13 cellular contexts compared by ENCODE assay signal in genomic region chr11:12237381-12237784, GRCh38.
DNase-seq lines count a peak whose midpoint lies in the region; ATAC-seq and TF ChIP-seq lines count a peak whose summit lies in the region.
"Had no signal": no experiment of that assay in that cellular context is flagged by ENCODE, and none has a peak within 500 bp of the region (broad histone marks: within the 10 kb centered on the region; RNA-seq: fewer than 3 reads in every experiment).

No MANE protein-coding gene starts in this region.

- H4K20me1 ChIP-seq in SK-N-SH (ENCODE audit: insufficient read depth), result no peaks in the 10 kb centered on the region

- POLR2A ChIA-PET in SK-N-SH (lab: Yijun Ruan, JAX), result no interaction called here

- peaks cover 18% of the 10 kb centered on the region for H3F3A ChIP-seq in SK-N-SH (replicated peaks; ENCODE audit: insufficient read depth)

- intact Hi-C loops in dorsolateral prefrontal cortex (cut with DNase I) (loop anchor here (2.0 to 10.0 kb wide), 5 partner anchors 45 to 190 kb away; partner anchors contain the start of gene MICAL2 (in 1 of the 2)), transverse colon (cut with DNase I; ENCODE audit: low total_unique reads) (loop anchor here (10.0 kb wide), 1 partner anchor 123 kb away; the partner anchor contains the start of gene MICAL2)

- H3K4me2 ChIP-seq in SK-N-SH, result no peak overlapping the region
- H3K4me2 ChIP-seq in mesenchymal stem cell (ENCODE audit: low read length, poor library complexity, severe bottlenecking), result no peak overlapping the region

- H3K23ac ChIP-seq in mesenchymal stem cell (ENCODE audit: low read length in 2 of 2), result no peak overlapping the region

- no peak for TF ChIP-seq RAD21 in SK-N-SH (IDR thresholded peaks at IDR 0.05; ENCODE audit: low read length)

- no peak overlapping the region for H2BK5ac ChIP-seq in mesenchymal stem cell (ENCODE audit: low read depth, low read length, poor library complexity, severe bottlenecking)

- H3K14ac ChIP-seq in mesenchymal stem cell (ENCODE audit: low read length in 2 of 2), result no peak overlapping the region

- in situ Hi-C loops in transverse colon (cut with MboI; ENCODE audit: low pct_ligation_motif_present in 1 of 4, low pct_unique_long_range_greater_than_20kb in 1 of 4, low sequenced_read_pairs in 3 of 4), result loop anchor here (5.0 to 25.0 kb wide), 3 partner anchors 175 to 425 kb away; no protein-coding TSS in a partner anchor

- H2BK120ac ChIP-seq in mesenchymal stem cell (ENCODE audit: low read depth, low read length), result no peak overlapping the region

- H3K36me3 ChIP-seq in SK-N-SH (replicated peaks in 1 of 2; ENCODE audit: control insufficient read depth in 1 of 2, insufficient read depth in 2 of 2, low read length in 1 of 2) (peaks cover 49 to 61% of the 10 kb centered on the region in 2 experiments), mesenchymal stem cell (ENCODE audit: control insufficient read depth in 1 of 2, insufficient read depth in 2 of 2, low read depth in 1 of 2, low read length in 2 of 2) (peaks cover 40 to 41% of the 10 kb centered on the region in 2 experiments), transverse colon (peaks cover 0 to 12% (median 0%) of the 10 kb centered on the region in 4 donors)

- peaks cover 17% of the 10 kb centered on the region for H3K79me1 ChIP-seq in mesenchymal stem cell (replicated peaks; ENCODE audit: low read length, poor library complexity, severe bottlenecking)

- H3K18ac ChIP-seq in mesenchymal stem cell (ENCODE audit: low read depth in 1 of 2, low read length in 2 of 2), result no peak overlapping the region

- H3K9me3 ChIP-seq in SK-N-SH (no peaks in the 10 kb centered on the region), mesenchymal stem cell (ENCODE audit: control insufficient read depth, low read length) (no peaks in the 10 kb centered on the region), transverse colon (no peaks in the 10 kb centered on the region)

- H3K27me3 ChIP-seq in SK-N-SH (ENCODE audit: insufficient read depth) (no peaks in the 10 kb centered on the region), dorsolateral prefrontal cortex (no peaks in the 10 kb centered on the region), mesenchymal stem cell (ENCODE audit: control insufficient read depth in 1 of 2, insufficient read depth in 1 of 2, low read length in 2 of 2) (no peaks in the 10 kb centered on the region), transverse colon (no peaks in the 10 kb centered on the region)

- TF ChIP-seq EP300 in SK-N-SH (IDR thresholded peaks at IDR 0.05; ENCODE audit: borderline replicate concordance in 1 of 2, low read depth in 1 of 2, low read length in 1 of 2) (no peak), transverse colon (IDR thresholded peaks at IDR 0.05; ENCODE audit: low read depth) (peak; percentile 84)

- H2AFZ ChIP-seq in SK-N-SH (ENCODE audit: low read depth) (no peak overlapping the region), mesenchymal stem cell (ENCODE audit: low read depth, low read length) (no peak overlapping the region)

- no peak for TF ChIP-seq POLR2A in transverse colon (IDR thresholded peaks at IDR 0.05)

- H3K9ac ChIP-seq in SK-N-SH (peak overlapping the region; percentile 14; the same call in 1 of the 2 replicates), mesenchymal stem cell (ENCODE audit: low read length) (peak overlapping the region; percentile 23)

- H2BK12ac ChIP-seq in mesenchymal stem cell (ENCODE audit: low read length in 2 of 2), result no peak overlapping the region

- TF ChIP-seq CTCF in SK-N-SH (IDR thresholded peaks at IDR 0.05), result no peak
- TF ChIP-seq CTCF in dorsolateral prefrontal cortex (IDR thresholded peaks at IDR 0.05 in 54 of 56, conservative IDR thresholded peaks at IDR 0.05 in 2 of 56; ENCODE audit: low read depth in 1 of 56, partially characterized antibody in 56 of 56), result no peak
- no peak for TF ChIP-seq CTCF in transverse colon (IDR thresholded peaks at IDR 0.05)

- H3K9me2 ChIP-seq in SK-N-SH, result no peaks in the 10 kb centered on the region

- H2AK5ac ChIP-seq in mesenchymal stem cell (ENCODE audit: low read length, severe bottlenecking), result peak overlapping the region; percentile 99

- H4K91ac ChIP-seq in mesenchymal stem cell (ENCODE audit: low read length), result no peak overlapping the region

- WGBS in SK-N-SH (ENCODE audit: low lambda C conversion rate), result 91% methylated on average over 3 of the region's 3 CpGs
- 89% methylated on average over 3 of the region's 3 CpGs for WGBS in mesenchymal stem cell
- WGBS in transverse colon (ENCODE audit: low coverage in 1 of 2), 2 donors, result 72 to 100% methylated on average over 2 to 3 of the region's 3 CpGs

- CTCF ChIA-PET in SK-N-SH (lab: Yijun Ruan, JAX), result interaction anchor here (0.7 to 4.9 kb wide), 29 partner anchors 8 to 366 kb away, joined by 3 to 48 read pairs (median 6); no protein-coding TSS in a partner anchor

- no peak overlapping the region for H2BK15ac ChIP-seq in mesenchymal stem cell (ENCODE audit: low read depth, poor library complexity, severe bottlenecking)

- no peak overlapping the region for H4K8ac ChIP-seq in mesenchymal stem cell (ENCODE audit: low read length)

- H3K4me3 ChIP-seq in SK-N-SH (ENCODE audit: low read depth in 2 of 2, low read length in 1 of 2), result no peak overlapping the region
- H3K4me3 ChIP-seq in dorsolateral prefrontal cortex, result no peak overlapping the region
- H3K4me3 ChIP-seq in mesenchymal stem cell (ENCODE audit: insufficient read depth in 1 of 2, low read depth in 1 of 2, low read length in 2 of 2), result no peak overlapping the region
- H3K4me3 ChIP-seq in transverse colon, result no peak overlapping the region

- H3K4me1 ChIP-seq in SK-N-SH (ENCODE audit: control insufficient read depth in 1 of 2, insufficient read depth in 2 of 2, low read depth in 1 of 2, low read length in 1 of 2), result peaks cover 0 to 11% of the 10 kb centered on the region in 2 experiments; a peak in 3 of 4 replicates
- peaks cover 14% of the 10 kb centered on the region for H3K4me1 ChIP-seq in mesenchymal stem cell (ENCODE audit: control insufficient read depth, insufficient read depth, low read depth, low read length)
- H3K4me1 ChIP-seq in transverse colon, result peaks cover 10 to 42% (median 20%) of the 10 kb centered on the region in 4 donors

- DNase-seq in SK-N-SH (no peak), dorsolateral prefrontal cortex (no peak), mesenchymal stem cell (peak; percentile 12), transverse colon (no peak), HT-29 (ENCODE audit: low spot score) (no peak), NCI-H2029 treated with DMSO at 0.1 percent for 48 hours (lab: John Stamatoyannopoulos, UW) (no peak), NCI-H526 treated with DMSO at 0.1 percent for 48 hours (lab: John Stamatoyannopoulos, UW) (no peak)
- DNase-seq: activated CD4-positive, CD25-positive, alpha-beta regulatory T cell; mesendoderm; MM.1S; NCI-H446 treated with DMSO at 0.1 percent for 48 hours had no signal

- H3K4ac ChIP-seq in mesenchymal stem cell (ENCODE audit: low read depth in 1 of 2, low read length in 2 of 2), result no peak overlapping the region

- no peak for ATAC-seq in SK-N-SH treated with all-trans-retinoic acid at 6 μM for 48 hours

- H3K79me2 ChIP-seq in SK-N-SH (ENCODE audit: insufficient read depth), result peaks cover 47% of the 10 kb centered on the region

- H3K27ac ChIP-seq in SK-N-SH (ENCODE audit: low read depth in 2 of 2, low read length in 1 of 2) (peak overlapping the region in 1 of 2 experiments; percentile 97; a peak in 2 of 4 replicates), dorsolateral prefrontal cortex (peak overlapping the region in 31 of 59 donors; percentile 9 to 89 (median 44)), mesenchymal stem cell (ENCODE audit: low read length, poor library complexity, severe bottlenecking) (peak overlapping the region; percentile 9), transverse colon (peak overlapping the region; percentile 26 to 80 (median 73))
- H3K27ac ChIP-seq: 22Rv1 had no signal

TF ChIP-seq in SK-N-SH, 30 proteins besides CTCF, POLR2A, EP300 and RAD21:
- TF ChIP-seq SMC3 (IDR thresholded peaks at IDR 0.05; ENCODE audit: low read depth, low read length), result no peak
- no peak for TF ChIP-seq TAF1 (IDR thresholded peaks at IDR 0.05; ENCODE audit: borderline replicate concordance, low read depth, low read length)
- TF ChIP-seq GATA2 (CRISPR knock-in tag; IDR thresholded peaks at IDR 0.05), result no peak

TF ChIP-seq in SK-N-SH treated with all-trans-retinoic acid at 6 μM for 48 hours, 23 proteins besides CTCF, POLR2A, EP300 and RAD21:
- TF ChIP-seq ISL1 (CRISPR knock-in tag; IDR thresholded peaks at IDR 0.05) (no peak), TOX (CRISPR knock-in tag; IDR thresholded peaks at IDR 0.05; ENCODE audit: borderline replicate concordance) (no peak), ESRRG (CRISPR knock-in tag; IDR thresholded peaks at IDR 0.05) (no peak), TCF4 (CRISPR knock-in tag; IDR thresholded peaks at IDR 0.05; ENCODE audit: borderline replicate concordance) (no peak), ZFP3 (CRISPR knock-in tag; IDR thresholded peaks at IDR 0.05) (no peak), PPARA (CRISPR knock-in tag; IDR thresholded peaks at IDR 0.05; ENCODE audit: borderline replicate concordance) (no peak)
- TF ChIP-seq, protein P1, sequence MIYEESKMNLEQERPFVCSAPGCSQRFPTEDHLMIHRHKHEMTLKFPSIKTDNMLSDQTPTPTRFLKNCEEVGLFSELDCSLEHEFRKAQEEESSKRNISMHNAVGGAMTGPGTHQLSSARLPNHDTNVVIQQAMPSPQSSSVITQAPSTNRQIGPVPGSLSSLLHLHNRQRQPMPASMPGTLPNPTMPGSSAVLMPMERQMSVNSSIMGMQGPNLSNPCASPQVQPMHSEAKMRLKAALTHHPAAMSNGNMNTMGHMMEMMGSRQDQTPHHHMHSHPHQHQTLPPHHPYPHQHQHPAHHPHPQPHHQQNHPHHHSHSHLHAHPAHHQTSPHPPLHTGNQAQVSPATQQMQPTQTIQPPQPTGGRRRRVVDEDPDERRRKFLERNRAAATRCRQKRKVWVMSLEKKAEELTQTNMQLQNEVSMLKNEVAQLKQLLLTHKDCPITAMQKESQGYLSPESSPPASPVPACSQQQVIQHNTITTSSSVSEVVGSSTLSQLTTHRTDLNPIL (CRISPR knock-in tag; IDR thresholded peaks at IDR 0.05; ENCODE audit: low read depth), result no peak
